Comparison of ENCODE assay signal across 38 cellular contexts in genomic region chr17:8710766-8711165, GRCh38. TPM values are rescaled to one million over a fixed set of nuclear protein-coding genes. Genes with fewer than 3 reads are reported as not detected.
"Had no signal": no experiment of that assay in that cellular context is flagged by ENCODE, and none has a peak within 500 bp of the region (broad histone marks: within the 10 kb centered on the region; RNA-seq: fewer than 3 reads in every experiment).

No MANE protein-coding gene starts in this region.

- H3K36me3 Mint-ChIP-seq: activated CD8-positive, alpha-beta memory T cell treated with anti-CD3 and anti-CD28 coated beads, Interleukin-2, amount 10 ng/mL, durations not matched to agents 7 days and 5 days; activated naive CD8-positive, alpha-beta T cell treated with anti-CD3 and anti-CD28 coated beads for 36 hours had no signal

- H3K9me3 Mint-ChIP-seq: activated CD4-positive, alpha-beta memory T cell treated with anti-CD3 and anti-CD28 coated beads, Interleukin-2, amount 10 ng/mL, durations not matched to agents 7 days and 5 days; activated naive CD8-positive, alpha-beta T cell treated with anti-CD3 and anti-CD28 coated beads for 36 hours; activated T-cell treated with anti-CD3 and anti-CD28 coated beads, Interleukin-2, amount 50 U/mL, for 72 hours; activated T-helper 17 cell treated with anti-CD3 and anti-CD28 coated beads, Interleukin-2, amount 50 U/mL, for 72 hours; central memory CD8-positive, alpha-beta T cell had no signal

- ATAC-seq: activated CD8-positive, alpha-beta memory T cell treated with anti-CD3 and anti-CD28 coated beads, Interleukin-2, amount 10 ng/mL, durations not matched to agents 7 days and 5 days; activated T-cell treated with anti-CD3 and anti-CD28 coated beads, Interleukin-2, amount 50 U/mL, for 72 hours; activated T-helper 17 cell treated with anti-CD3 and anti-CD28 coated beads, Interleukin-2, amount 50 U/mL, for 72 hours had no signal

- H3K36me3 ChIP-seq: brain microvascular endothelial cell, cardiac muscle cell, MG63 had no signal

- H3K4me3 Mint-ChIP-seq: activated CD4-positive, alpha-beta memory T cell treated with anti-CD3 and anti-CD28 coated beads, Interleukin-2, amount 10 ng/mL, durations not matched to agents 7 days and 5 days; activated CD8-positive, alpha-beta memory T cell treated with anti-CD3 and anti-CD28 coated beads, Interleukin-2, amount 10 ng/mL, durations not matched to agents 7 days and 5 days; activated naive CD8-positive, alpha-beta T cell treated with anti-CD3 and anti-CD28 coated beads for 36 hours; activated T-cell treated with anti-CD3 and anti-CD28 coated beads, Interleukin-2, amount 50 U/mL, for 72 hours; activated T-helper 17 cell treated with anti-CD3 and anti-CD28 coated beads, Interleukin-2, amount 50 U/mL, for 72 hours; central memory CD8-positive, alpha-beta T cell had no signal

- H3K27ac Mint-ChIP-seq: activated CD4-positive, alpha-beta memory T cell treated with anti-CD3 and anti-CD28 coated beads, Interleukin-2, amount 10 ng/mL, durations not matched to agents 7 days and 5 days; activated CD8-positive, alpha-beta memory T cell treated with anti-CD3 and anti-CD28 coated beads, Interleukin-2, amount 10 ng/mL, durations not matched to agents 7 days and 5 days; activated naive CD8-positive, alpha-beta T cell treated with anti-CD3 and anti-CD28 coated beads for 36 hours; activated T-cell treated with anti-CD3 and anti-CD28 coated beads, Interleukin-2, amount 50 U/mL, for 72 hours; activated T-helper 17 cell treated with anti-CD3 and anti-CD28 coated beads, Interleukin-2, amount 50 U/mL, for 72 hours had no signal

- H3K9me3 ChIP-seq: MG63 had no signal

- H2AFZ ChIP-seq: PC-9 had no signal

- H3K4me2 ChIP-seq: PC-9 had no signal

- H3K4me1 Mint-ChIP-seq: activated CD4-positive, alpha-beta memory T cell treated with anti-CD3 and anti-CD28 coated beads, Interleukin-2, amount 10 ng/mL, durations not matched to agents 7 days and 5 days; activated CD8-positive, alpha-beta memory T cell treated with anti-CD3 and anti-CD28 coated beads, Interleukin-2, amount 10 ng/mL, durations not matched to agents 7 days and 5 days; activated naive CD8-positive, alpha-beta T cell treated with anti-CD3 and anti-CD28 coated beads for 36 hours; activated T-helper 17 cell treated with anti-CD3 and anti-CD28 coated beads, Interleukin-2, amount 50 U/mL, for 72 hours; central memory CD8-positive, alpha-beta T cell had no signal

- H3K4me3 ChIP-seq: cardiac muscle cell, MG63, PC-9 had no signal

- H3K27me3 ChIP-seq: brain microvascular endothelial cell, cardiac muscle cell, MG63 had no signal

- DNase-seq: activated CD4-positive, alpha-beta memory T cell treated with anti-CD3 and anti-CD28 coated beads, Interleukin-2, amount 10 ng/mL, durations not matched to agents 7 days and 5 days; activated CD4-positive, alpha-beta T cell treated with anti-CD3 and anti-CD28 coated beads for 1 hour; activated CD4-positive, alpha-beta T cell treated with anti-CD3 and anti-CD28 coated beads for 48 hours; activated CD4-positive, CD25-positive, alpha-beta regulatory T cell; activated CD8-positive, alpha-beta memory T cell treated with anti-CD3 and anti-CD28 coated beads for 24 hours; activated CD8-positive, alpha-beta memory T cell treated with anti-CD3 and anti-CD28 coated beads, Interleukin-2, amount 10 ng/mL, durations not matched to agents 7 days and 5 days; activated effector memory CD4-positive, alpha-beta T cell treated with anti-CD3 and anti-CD28 coated beads, Interleukin-2, amount 50 U/mL, for 16 hours; activated naive CD4-positive, alpha-beta T cell; activated naive CD4-positive, alpha-beta T cell treated with anti-CD3 and anti-CD28 coated beads, Interleukin-2, amount 50 U/mL, for 16 hours; activated naive CD8-positive, alpha-beta T cell treated with anti-CD3 and anti-CD28 coated beads for 36 hours; activated T-cell treated with anti-CD3 and anti-CD28 coated beads, Interleukin-2, amount 50 U/mL, for 72 hours; amniotic stem cell; brain microvascular endothelial cell; Kasumi-1; KG1; MG63; NCI-H1092 treated with DMSO at 0.1 percent for 48 hours; NCI-H1417; NCI-H146; NCI-H187; NCI-H2029 treated with DMSO at 0.1 percent for 48 hours; NCI-H2107; NCI-H2171; NCI-H510A; NCI-H526; NCI-H748 treated with DMSO at 0.1 percent for 48 hours; NK-92 treated with Interleukin-12 subunit alpha and Interleukin-12 subunit beta, amount 100 ng/mL, for 24 hours; PC-9; Right ventricle myocardium superior had no signal

- FAIRE-seq: RCC 7860, TTC549 had no signal

- H3K27ac ChIP-seq: brain microvascular endothelial cell, cardiac muscle cell, PC-9, RWPE1, VCaP had no signal

RNA-seq across cellular contexts. Expression of gene CCDC42, which starts 33.9 kb away (rescaled TPM):
- total RNA-seq: cardiac muscle cell, PC-9, Right ventricle myocardium superior had no signal
- polyA plus RNA-seq: cardiac muscle cell had no signal

RNA-seq across cellular contexts. Expression of gene SPDYE4, which starts 47.6 kb away (rescaled TPM):
- total RNA-seq: activated CD4-positive, alpha-beta memory T cell treated with anti-CD3 and anti-CD28 coated beads, Interleukin-2, amount 10 ng/mL, durations not matched to agents 7 days and 5 days; activated CD8-positive, alpha-beta memory T cell treated with anti-CD3 and anti-CD28 coated beads, Interleukin-2, amount 10 ng/mL, durations not matched to agents 7 days and 5 days; activated naive CD8-positive, alpha-beta T cell treated with anti-CD3 and anti-CD28 coated beads for 36 hours; activated T-cell treated with anti-CD3 and anti-CD28 coated beads, Interleukin-2, amount 50 U/mL, for 72 hours; activated T-helper 17 cell treated with anti-CD3 and anti-CD28 coated beads, Interleukin-2, amount 50 U/mL, for 72 hours; aorta; cardiac muscle cell; OCI-LY7; PC-9; Right ventricle myocardium superior had no signal
- polyA plus RNA-seq: aorta, cardiac muscle cell had no signal
